In the genomic region with DNA sequence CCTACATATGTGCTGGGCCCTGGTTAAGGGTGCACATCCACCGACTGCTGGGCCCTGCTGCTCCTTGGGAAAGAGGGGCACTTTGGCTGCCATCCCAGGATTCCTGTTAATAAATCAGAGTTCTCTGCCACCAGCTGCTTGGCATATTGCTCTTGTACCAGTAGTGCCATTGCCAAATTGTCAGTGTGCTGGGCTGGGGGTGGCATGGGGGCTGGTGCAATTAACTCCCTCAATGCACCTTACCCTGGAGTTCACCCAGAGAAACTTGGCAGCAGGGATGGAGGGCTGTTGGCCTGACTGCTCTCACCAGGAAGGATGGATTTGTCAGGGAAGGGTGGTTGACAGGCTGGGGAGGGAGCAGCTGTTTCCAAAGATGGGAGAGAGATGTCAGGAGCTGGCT, we compare ENCODE assay signal across 26 cellular contexts.
"Had no signal": no experiment of that assay in that cellular context is flagged by ENCODE, and none has a peak within 500 bp of the region (broad histone marks: within the 10 kb centered on the region; RNA-seq: fewer than 3 reads in every experiment).

No MANE protein-coding gene starts in this region.

- H3K27me3 Mint-ChIP-seq: dendritic cell treated with granulocyte-macrophage colony-stimulating factor and Interleukin-4, amounts not matched to agents 40 ng/mL and 50 ng/mL, for 4 days; stimulated activated memory B cell treated with anti-CD40 and anti-IgM and Interleukin-4, amounts not matched to agents 10 μg/mL and 1 μg/mL and 100 μg/mL, for 72 hours had no signal

- DNase-seq: colonic mucosa; effector CD8-positive, alpha-beta T cell; foreskin keratinocyte; heart left ventricle; left cardiac atrium; left lung; mesendoderm; midbrain; naive thymus-derived CD4-positive, alpha-beta T cell; stimulated activated CD4-positive, alpha-beta T cell treated with anti-CD3 and anti-CD28 coated beads, Interleukin-4, amount 100 ng/mL, for 4 hours; stimulated activated naive CD8-positive, alpha-beta T cell treated with anti-CD3 and anti-CD28 coated beads, Interleukin-15, Interleukin-2, amounts not matched to agents 100 U/mL and 50 U/mL, for 24 hours; substantia nigra; testis; tibial artery had no signal

- H3K27ac Mint-ChIP-seq: dendritic cell treated with granulocyte-macrophage colony-stimulating factor and Interleukin-4, amounts not matched to agents 40 ng/mL and 50 ng/mL, for 4 days; naive thymus-derived CD4-positive, alpha-beta T cell; nephron; neural progenitor cell; stimulated activated memory B cell treated with anti-CD40 and anti-IgM and Interleukin-4, amounts not matched to agents 10 μg/mL and 1 μg/mL and 100 μg/mL, for 72 hours; type B pancreatic cell had no signal

- H3K9me3 Mint-ChIP-seq: dendritic cell treated with granulocyte-macrophage colony-stimulating factor and Interleukin-4, amounts not matched to agents 40 ng/mL and 50 ng/mL, for 4 days; neural progenitor cell; stimulated activated memory B cell treated with anti-CD40 and anti-IgM and Interleukin-4, amounts not matched to agents 10 μg/mL and 1 μg/mL and 100 μg/mL, for 72 hours; type B pancreatic cell had no signal

- H3K36me3 Mint-ChIP-seq: naive thymus-derived CD4-positive, alpha-beta T cell; neural progenitor cell; stimulated activated memory B cell treated with anti-CD40 and anti-IgM and Interleukin-4, amounts not matched to agents 10 μg/mL and 1 μg/mL and 100 μg/mL, for 72 hours; type B pancreatic cell had no signal

- H3K4me3 ChIP-seq: colonic mucosa, esophagus muscularis mucosa, gastroesophageal sphincter, heart left ventricle, hepatocyte, left lung, neural progenitor cell, prostate gland, right atrium auricular region, testis, tibial artery had no signal

- H3K4me1 ChIP-seq: colonic mucosa, esophagus muscularis mucosa, foreskin keratinocyte, gastroesophageal sphincter, heart left ventricle, left lung, neural progenitor cell, parathyroid adenoma, prostate gland, right atrium auricular region, testis, tibial artery had no signal

- H3K9me3 ChIP-seq: colonic mucosa, esophagus muscularis mucosa, gastroesophageal sphincter, heart left ventricle, left lung, prostate gland, right atrium auricular region, testis, tibial artery had no signal

- H3K27me3 ChIP-seq: colonic mucosa, esophagus muscularis mucosa, foreskin keratinocyte, heart left ventricle, left lung, neural progenitor cell, right atrium auricular region, testis, tibial artery had no signal

- H3K9ac ChIP-seq: neural progenitor cell, parathyroid adenoma had no signal

- H3K27ac ChIP-seq: colonic mucosa, esophagus muscularis mucosa, foreskin keratinocyte, gastroesophageal sphincter, heart left ventricle, hepatocyte, left lung, neural progenitor cell, parathyroid adenoma, prostate gland, right atrium auricular region, testis, tibial artery had no signal

- H3K4me2 ChIP-seq: hepatocyte, neural progenitor cell had no signal

- H3K36me3 ChIP-seq: colonic mucosa, esophagus muscularis mucosa, gastroesophageal sphincter, heart left ventricle, left lung, neural progenitor cell, prostate gland, right atrium auricular region, tibial artery had no signal

- H3K4me3 Mint-ChIP-seq: dendritic cell treated with granulocyte-macrophage colony-stimulating factor and Interleukin-4, amounts not matched to agents 40 ng/mL and 50 ng/mL, for 4 days; naive thymus-derived CD4-positive, alpha-beta T cell; nephron; neural progenitor cell; stimulated activated memory B cell treated with anti-CD40 and anti-IgM and Interleukin-4, amounts not matched to agents 10 μg/mL and 1 μg/mL and 100 μg/mL, for 72 hours; type B pancreatic cell had no signal

- ATAC-seq: foreskin keratinocyte; gastroesophageal sphincter; left lung; naive thymus-derived CD4-positive, alpha-beta T cell; sciatic nerve; stimulated activated memory B cell treated with anti-CD40 and anti-IgM and Interleukin-4, amounts not matched to agents 10 μg/mL and 1 μg/mL and 100 μg/mL, for 72 hours; stimulated activated naive CD8-positive, alpha-beta T cell treated with anti-CD3 and anti-CD28 coated beads, Interleukin-15, Interleukin-2, amounts not matched to agents 100 U/mL and 50 U/mL, for 24 hours had no signal

- H3K4me1 Mint-ChIP-seq: naive thymus-derived CD4-positive, alpha-beta T cell; nephron; neural progenitor cell; stimulated activated memory B cell treated with anti-CD40 and anti-IgM and Interleukin-4, amounts not matched to agents 10 μg/mL and 1 μg/mL and 100 μg/mL, for 72 hours had no signal

- H2AFZ ChIP-seq: hepatocyte, neural progenitor cell, parathyroid adenoma had no signal
